ENCODE assay signal across 13 cellular contexts in the genomic region with DNA sequence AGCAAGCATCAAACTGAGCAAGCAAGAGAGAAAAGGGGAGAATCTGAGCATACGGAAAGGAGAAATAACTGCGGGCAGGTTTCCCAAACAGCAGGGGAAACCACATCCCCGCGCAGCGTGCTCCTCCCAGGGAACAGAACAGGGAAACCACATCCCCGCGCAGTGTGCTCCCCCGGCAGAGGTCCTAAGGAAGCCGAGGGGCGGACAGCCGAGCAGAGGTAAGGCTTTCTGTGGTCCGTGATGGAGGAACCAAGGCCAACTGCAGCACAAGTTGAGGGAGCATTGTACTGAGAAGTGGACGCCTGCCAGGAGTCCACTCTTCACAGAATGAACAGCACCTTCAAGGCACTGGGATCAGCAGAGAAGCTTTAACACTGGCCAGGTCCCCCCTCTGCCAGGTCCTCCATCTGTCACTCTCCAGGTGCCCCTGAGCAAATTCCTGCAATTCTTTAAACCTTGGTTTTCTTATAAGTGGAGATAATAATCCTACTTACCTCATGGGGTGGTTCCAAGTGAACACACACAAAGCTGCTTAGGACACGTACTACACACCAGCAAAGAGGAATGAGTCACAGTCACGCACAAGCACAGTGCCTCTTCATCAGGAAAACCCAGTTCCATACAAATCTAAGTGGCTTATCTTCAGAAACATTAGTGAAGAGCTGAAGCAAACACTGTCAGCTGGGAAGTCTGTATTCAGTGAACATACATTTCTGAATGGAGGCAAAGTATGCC. TPM values are rescaled to one million over a fixed set of nuclear protein-coding genes. Genes with fewer than 3 reads are reported as not detected.
A peak's percentile ranks its signal among the peaks of the same experiment; 100 is the strongest.
DNase-seq lines count a peak whose midpoint lies in the region; ATAC-seq and TF ChIP-seq lines count a peak whose summit lies in the region.
"Had no signal": no experiment of that assay in that cellular context is flagged by ENCODE, and none has a peak within 500 bp of the region (broad histone marks: within the 10 kb centered on the region; RNA-seq: fewer than 3 reads in every experiment).

No MANE protein-coding gene starts in this region.

- no peak overlapping the region for H3K9ac ChIP-seq in H9 (ENCODE audit: extremely low read depth, insufficient read length, low read length)
- H3K9ac ChIP-seq in neuronal stem cell (ENCODE audit: low read depth, low read length, poor library complexity) = no peak overlapping the region

- H3K4me1 ChIP-seq in H9 (ENCODE audit: insufficient read depth, low read length) (no peaks in the 10 kb centered on the region), neuronal stem cell (ENCODE audit: control insufficient read depth in 2 of 2, insufficient read depth in 1 of 2, low read depth in 1 of 2, low read length in 2 of 2) (no peaks in the 10 kb centered on the region)
- no peaks in the 10 kb centered on the region for H3K4me1 ChIP-seq in effector memory CD4-positive, alpha-beta T cell (ENCODE audit: control insufficient read depth, insufficient read depth, low read length, poor library complexity, severe bottlenecking)

- H3K4ac ChIP-seq in H9 (ENCODE audit: low read depth, low read length) (no peak overlapping the region), neuronal stem cell (ENCODE audit: low read length) (no peak overlapping the region)

- H4K20me1 ChIP-seq in H9 (ENCODE audit: control insufficient read depth, insufficient read depth, insufficient read length) = no peaks in the 10 kb centered on the region

- no peak overlapping the region for H4K5ac ChIP-seq in H9 (ENCODE audit: insufficient read length, low read depth, low read length)

- H2AK5ac ChIP-seq in H9 (ENCODE audit: insufficient read length, low read length) (no peak overlapping the region), neuronal stem cell (ENCODE audit: low read depth, low read length) (no peak overlapping the region)

- H2BK5ac ChIP-seq in H9 (ENCODE audit: insufficient read length, low read length) (no peak overlapping the region), neuronal stem cell (ENCODE audit: low read length) (no peak overlapping the region)

- no peak overlapping the region for H3K14ac ChIP-seq in H9 (ENCODE audit: insufficient read depth, low read length)
- no peak overlapping the region for H3K14ac ChIP-seq in neuronal stem cell (ENCODE audit: low read length)

- no peak overlapping the region for H3K4me3 Mint-ChIP-seq in H9

- H2AFZ ChIP-seq in H9 (ENCODE audit: low read length) (no peak overlapping the region), neuronal stem cell (ENCODE audit: low read length) (no peak overlapping the region)

- peaks cover 0 to 13% (median 4%) of the 10 kb centered on the region in 3 experiments; a peak in 3 of 7 replicates for H3K36me3 Mint-ChIP-seq in H9 (ENCODE audit: insufficient read depth in 1 of 3, low read depth in 3 of 3)

- H3K9me3 ChIP-seq in H9 (ENCODE audit: control insufficient read depth, low read depth, low read length) (no peaks in the 10 kb centered on the region), neuronal stem cell (replicated peaks in 1 of 2; ENCODE audit: control insufficient read depth in 2 of 2, insufficient read depth in 1 of 2, low read depth in 1 of 2, low read length in 2 of 2) (peaks cover 0 to 3% of the 10 kb centered on the region in 2 donors)
- H3K9me3 ChIP-seq in effector memory CD4-positive, alpha-beta T cell (ENCODE audit: control insufficient read depth, low read length) = no peaks in the 10 kb centered on the region
- H3K9me3 ChIP-seq: suprapubic skin had no signal

- H3K79me1 ChIP-seq in H9 (ENCODE audit: insufficient read depth, low read depth, low read length, poor library complexity, severe bottlenecking) = no peaks in the 10 kb centered on the region
- no peaks in the 10 kb centered on the region for H3K79me1 ChIP-seq in neuronal stem cell (ENCODE audit: low read depth, low read length)

- H3K18ac ChIP-seq in H9 (ENCODE audit: insufficient read length, low read depth, low read length) (no peak overlapping the region), neuronal stem cell (ENCODE audit: low read length) (no peak overlapping the region)

- H3K79me2 ChIP-seq in H9 (ENCODE audit: insufficient read depth, low read length) = no peaks in the 10 kb centered on the region

- H3K4me3 ChIP-seq in AG09309 (ENCODE audit: control insufficient read depth, low read depth, low read length) = no peak overlapping the region
- H3K4me3 ChIP-seq in astrocyte of the spinal cord (ENCODE audit: low read depth, low read length) = no peak overlapping the region
- H3K4me3 ChIP-seq in neuronal stem cell (ENCODE audit: low read length in 2 of 2) = no peak overlapping the region
- H3K4me3 ChIP-seq in effector memory CD4-positive, alpha-beta T cell (ENCODE audit: insufficient read depth, low read depth, low read length, poor library complexity, severe bottlenecking) = no peak overlapping the region
- H3K4me3 ChIP-seq: coronary artery, suprapubic skin had no signal

- in situ Hi-C loops in astrocyte of the spinal cord (cut with HindIII; ENCODE audit: low sequenced_read_pairs) = no loop called here

- H3K27me3 ChIP-seq in H9 (ENCODE audit: insufficient read depth, low read length) = no peaks in the 10 kb centered on the region
- H3K27me3 ChIP-seq in neuronal stem cell (ENCODE audit: control insufficient read depth in 3 of 3, insufficient read depth in 3 of 3, low read depth in 1 of 3, low read length in 3 of 3) = no peaks in the 10 kb centered on the region
- no peaks in the 10 kb centered on the region for H3K27me3 ChIP-seq in effector memory CD4-positive, alpha-beta T cell (replicated peaks; ENCODE audit: control insufficient read depth, insufficient read depth, low read length, poor library complexity, severe bottlenecking)
- H3K27me3 ChIP-seq: suprapubic skin had no signal

- ATAC-seq in GM21381 (IDR thresholded peaks at IDR 0.05; ENCODE audit: unreplicated experiment) = no peak
- ATAC-seq in GM21737 (IDR thresholded peaks at IDR 0.05; ENCODE audit: unreplicated experiment) = no peak
- ATAC-seq: left colon had no signal

- no peaks in the 10 kb centered on the region for H3K23me2 ChIP-seq in H9 (ENCODE audit: insufficient read length, low read depth, low read length, poor library complexity, severe bottlenecking)

- TF ChIP-seq CTCF in AG09309 (IDR thresholded peaks at IDR 0.05; ENCODE audit: control insufficient read depth, insufficient read depth, low read depth, low read length, missing control alignments) (no peak), H9 (conservative IDR thresholded peaks at IDR 0.05) (no peak), astrocyte of the spinal cord (IDR thresholded peaks at IDR 0.05; ENCODE audit: low read depth, low read length) (no peak)

- peak overlapping the region in 2 of 3 experiments; percentile 79 to 85; a peak in 3 of 7 replicates for H3K27ac Mint-ChIP-seq in H9

- no peak overlapping the region for H2BK12ac ChIP-seq in H9 (ENCODE audit: insufficient read length, low read depth, low read length)
- no peak overlapping the region for H2BK12ac ChIP-seq in neuronal stem cell (ENCODE audit: low read length)

- peak; percentile 57 for DNase-seq in AG09309 (ENCODE audit: low read depth)
- DNase-seq in H9 = no peak
- peak; percentile 57 for DNase-seq in astrocyte of the spinal cord (ENCODE audit: low read depth, low spot score)
- peak; percentile 94 for DNase-seq in kidney tubule cell (ENCODE audit: low spot score)
- no peak for DNase-seq in neuronal stem cell (ENCODE audit: low spot score)
- DNase-seq in effector memory CD4-positive, alpha-beta T cell = no peak
- DNase-seq: left colon, NCI-H1105, RPMI8226 had no signal

- no peak overlapping the region for H3T11ph ChIP-seq in H9 (ENCODE audit: low read length)

- no peak overlapping the region for H3K23ac ChIP-seq in H9 (ENCODE audit: insufficient read length, low read depth, low read length)
- H3K23ac ChIP-seq in neuronal stem cell (ENCODE audit: low read depth, low read length, poor library complexity) = no peak overlapping the region

- no peak overlapping the region for H2BK15ac ChIP-seq in H9 (ENCODE audit: low read depth, low read length)
- no peak overlapping the region for H2BK15ac ChIP-seq in neuronal stem cell (ENCODE audit: low read length)

- H2BK120ac ChIP-seq in H9 (ENCODE audit: low read depth, low read length, poor library complexity, severe bottlenecking) (no peak overlapping the region), neuronal stem cell (ENCODE audit: low read depth, low read length) (no peak overlapping the region)

- H3K27me3 Mint-ChIP-seq in H9 (ENCODE audit: low read depth) = no peaks in the 10 kb centered on the region

- H3K27ac ChIP-seq in H9 (ENCODE audit: insufficient read length, low read depth, low read length) (no peak overlapping the region), neuronal stem cell (replicated peaks; ENCODE audit: low read length) (no peak overlapping the region)
- H3K27ac ChIP-seq in effector memory CD4-positive, alpha-beta T cell (ENCODE audit: insufficient read depth, low read length, poor library complexity, severe bottlenecking) = no peak overlapping the region
- H3K27ac ChIP-seq: suprapubic skin had no signal

- H3K9me3 Mint-ChIP-seq in H9 = peaks cover 5% of the 10 kb centered on the region in 2 experiments

- H4K91ac ChIP-seq in H9 (ENCODE audit: insufficient read length, low read depth, low read length) (no peak overlapping the region), neuronal stem cell (ENCODE audit: low read depth, low read length, poor library complexity) (no peak overlapping the region)

- H3K56ac ChIP-seq in H9 (ENCODE audit: insufficient read length, low read depth, low read length) = no peak overlapping the region

- H3K4me2 ChIP-seq in H9 (ENCODE audit: insufficient read depth, insufficient read length, low read length) (no peak overlapping the region), neuronal stem cell (ENCODE audit: insufficient read depth, low read length, poor library complexity, severe bottlenecking) (no peak overlapping the region)

- H4K8ac ChIP-seq in H9 (replicated peaks; ENCODE audit: insufficient read length, low read depth, low read length) = no peak overlapping the region
- H4K8ac ChIP-seq in neuronal stem cell (ENCODE audit: low read depth, low read length) = no peak overlapping the region

- H3K36me3 ChIP-seq in neuronal stem cell (replicated peaks in 1 of 2; ENCODE audit: control insufficient read depth in 2 of 2, insufficient read depth in 2 of 2, low read length in 2 of 2) = peaks cover 0 to 17% of the 10 kb centered on the region in 2 donors
- no peaks in the 10 kb centered on the region for H3K36me3 ChIP-seq in effector memory CD4-positive, alpha-beta T cell (ENCODE audit: control insufficient read depth, insufficient read depth, low read length)

- H2BK20ac ChIP-seq in H9 (ENCODE audit: low read depth, low read length, poor library complexity, severe bottlenecking) = no peak overlapping the region

- WGBS in H9 (ENCODE audit: extremely low coverage, insufficient read length, low lambda C conversion rate) = no CpG with 5 or more reads among the region's 15 CpGs
- WGBS in neuronal stem cell (ENCODE audit: extremely low coverage in 2 of 2, insufficient read length in 2 of 2, insufficient replicate concordance in 1 of 2), 2 donors = no CpG with 5 or more reads among the region's 15 CpGs

- H3K4me1 Mint-ChIP-seq in H9 = peaks cover 0 to 8% of the 10 kb centered on the region in 2 experiments; a peak in 1 of 4 replicates

RNA-seq across cellular contexts. Expression of gene LAMP1, which starts 23.0 kb away (rescaled TPM):
- total RNA-seq in H9 (2021) = 131 and 139 TPM in 2 replicates
- 43.5 TPM for polyA plus RNA-seq in neuronal stem cell (2013, experiment 1 of 2)
- polyA plus RNA-seq in neuronal stem cell (2013, experiment 2 of 2) = 44.0 TPM

Comparison
In these comparisons a context has a peak if more than half of its experiments do, and no peak if none do; other contexts are left out.
1. DNase-seq: peak in AG09309 (single experiment), astrocyte of the spinal cord (single experiment) and kidney tubule cell (single experiment); none in H9 (single experiment), neuronal stem cell (single experiment) and effector memory CD4-positive, alpha-beta T cell (0 of 3).